ENCODE assay signal across 15 cellular contexts in the genomic region with DNA sequence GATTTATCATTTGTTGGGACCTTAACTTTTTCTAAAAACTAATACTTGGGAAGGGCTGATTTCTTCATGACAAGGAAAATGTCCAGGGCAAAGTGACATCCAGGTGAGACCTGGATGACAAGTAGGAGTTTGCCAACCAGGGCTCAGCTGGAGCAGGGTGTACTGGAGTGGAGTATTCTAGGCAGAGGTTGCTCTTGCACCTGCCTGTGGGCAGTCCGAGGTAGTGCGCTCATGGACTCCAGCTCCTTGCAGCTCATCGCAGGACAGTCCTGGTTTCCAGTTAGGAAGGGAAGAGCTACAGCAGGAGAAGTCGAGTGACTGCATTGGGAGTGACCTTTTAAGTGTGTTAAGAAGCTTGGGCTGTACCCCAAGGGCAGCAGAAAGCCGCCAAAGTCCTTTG.
DNase-seq lines count a peak whose midpoint lies in the region; ATAC-seq and TF ChIP-seq lines count a peak whose summit lies in the region.
"Had no signal": no experiment of that assay in that cellular context is flagged by ENCODE, and none has a peak within 500 bp of the region (broad histone marks: within the 10 kb centered on the region; RNA-seq: fewer than 3 reads in every experiment).

No MANE protein-coding gene starts in this region.

- no peak overlapping the region for H3K4me3 Mint-ChIP-seq in stimulated activated naive CD8-positive, alpha-beta T cell treated with anti-CD3 and anti-CD28 coated beads, Interleukin-15, amount 100 ng/mL, for 72 hours

- DNase-seq in stimulated activated naive CD8-positive, alpha-beta T cell treated with anti-CD3 and anti-CD28 coated beads, Interleukin-15, amount 100 ng/mL, for 72 hours = no peak
- no peak for DNase-seq in stimulated activated naive CD8-positive, alpha-beta T cell treated with anti-CD3 and anti-CD28 coated beads, Interleukin-15, Interleukin-2, amounts not matched to agents 100 U/mL and 50 U/mL, for 24 hours
- DNase-seq in LHCN-M2 (ENCODE audit: low read depth) (peak; percentile 2), epithelial cell of esophagus (ENCODE audit: low read depth) (peak; percentile 28), caudate nucleus (lab: John Stamatoyannopoulos, UW) (no peak), NCI-H2227 treated with DMSO at 0.1 percent for 48 hours (lab: John Stamatoyannopoulos, UW) (no peak), HPDE6-E6E7 (ENCODE audit: extremely low spot score) (no peak)
- DNase-seq: activated CD4-positive, CD25-positive, alpha-beta regulatory T cell treated with anti-CD3 and anti-CD28 coated beads, Interleukin-2, amount 50 U/mL, for 72 hours; activated gamma-delta T cell; C1 segment of cervical spinal cord; NCI-H1436 treated with DMSO at 0.1 percent for 48 hours; Right ventricle myocardium superior; uterus had no signal

- peaks cover 5% of the 10 kb centered on the region for H3K4me1 Mint-ChIP-seq in stimulated activated naive CD8-positive, alpha-beta T cell treated with anti-CD3 and anti-CD28 coated beads, Interleukin-15, amount 100 ng/mL, for 72 hours

- H3K27me3 Mint-ChIP-seq in stimulated activated naive CD8-positive, alpha-beta T cell treated with anti-CD3 and anti-CD28 coated beads, Interleukin-15, amount 100 ng/mL, for 72 hours = no peaks in the 10 kb centered on the region

- H3K27ac ChIP-seq in caudate nucleus (ENCODE audit: low read depth, low read length) = no peak overlapping the region
- H3K27ac ChIP-seq: esophagus muscularis mucosa, uterus had no signal

- peak; percentile 65 for ATAC-seq in stimulated activated naive CD8-positive, alpha-beta T cell treated with anti-CD3 and anti-CD28 coated beads, Interleukin-15, amount 100 ng/mL, for 72 hours
- ATAC-seq in stimulated activated naive CD8-positive, alpha-beta T cell treated with anti-CD3 and anti-CD28 coated beads, Interleukin-15, Interleukin-2, amounts not matched to agents 100 U/mL and 50 U/mL, for 24 hours = no peak
- ATAC-seq in GM21390 (IDR thresholded peaks at IDR 0.05; ENCODE audit: unreplicated experiment) = no peak

- peak; percentile 44 for TF ChIP-seq CTCF in epithelial cell of esophagus (IDR thresholded peaks at IDR 0.05; ENCODE audit: insufficient read depth, low read depth, low read length, missing control alignments)

- H3K27ac Mint-ChIP-seq in stimulated activated naive CD8-positive, alpha-beta T cell treated with anti-CD3 and anti-CD28 coated beads, Interleukin-15, amount 100 ng/mL, for 72 hours = no peak overlapping the region

- no peak overlapping the region for H3K4me3 ChIP-seq in epithelial cell of esophagus (ENCODE audit: low read length)
- H3K4me3 ChIP-seq: esophagus muscularis mucosa, uterus had no signal

- H3K9me3 Mint-ChIP-seq in stimulated activated naive CD8-positive, alpha-beta T cell treated with anti-CD3 and anti-CD28 coated beads, Interleukin-15, amount 100 ng/mL, for 72 hours = no peaks in the 10 kb centered on the region

Comparison
In these comparisons a context has a peak if more than half of its experiments do, and no peak if none do; other contexts are left out.
1. DNase-seq: peak in LHCN-M2 (single experiment) and epithelial cell of esophagus (single experiment); none in stimulated activated naive CD8-positive, alpha-beta T cell treated with anti-CD3 and anti-CD28 coated beads, Interleukin-15, amount 100 ng/mL, for 72 hours (0 of 2), stimulated activated naive CD8-positive, alpha-beta T cell treated with anti-CD3 and anti-CD28 coated beads, Interleukin-15, Interleukin-2, amounts not matched to agents 100 U/mL and 50 U/mL, for 24 hours (single experiment), caudate nucleus (0 of 61), NCI-H2227 treated with DMSO at 0.1 percent for 48 hours (single experiment) and HPDE6-E6E7 (single experiment).